Comparison of ENCODE assay signal across 6 cellular contexts in genomic region chr6:30741789-30742315, GRCh38. TPM values are rescaled to one million over a fixed set of nuclear protein-coding genes. Genes with fewer than 3 reads are reported as not detected.
DNase-seq lines count a peak whose midpoint lies in the region; ATAC-seq lines count a peak whose summit lies in the region.

No MANE protein-coding gene starts in this region.

- peak; percentile 41 for DNase-seq in HCEC 1CT
- no peak for DNase-seq in naive B cell
- DNase-seq in NCI-H146 treated with DMSO at 0.1 percent for 48 hours (lab: John Stamatoyannopoulos, UW; ENCODE audit: unreplicated experiment) = no peak

- H3K9me3 Mint-ChIP-seq in naive B cell = no peaks in the 10 kb centered on the region

- no peaks in the 10 kb centered on the region for H3K27me3 Mint-ChIP-seq in naive B cell

- H3K27ac Mint-ChIP-seq in naive B cell = peak overlapping the region in 5 of 6 donors; percentile 41 to 87 (median 72)

- no peaks in the 10 kb centered on the region for H3K36me3 Mint-ChIP-seq in naive B cell

- ATAC-seq in naive B cell (ENCODE audit: low read depth in 2 of 2) = no peak
- no peak for ATAC-seq in GM19351 (IDR thresholded peaks at IDR 0.05; ENCODE audit: unreplicated experiment)
- no peak for ATAC-seq in HG02981 (IDR thresholded peaks at IDR 0.05; ENCODE audit: unreplicated experiment)

- H3K27ac ChIP-seq in angular gyrus (ENCODE audit: low read depth, low read length) = peak overlapping the region; percentile 78

- peaks cover 44 to 50% (median 44%) of the 10 kb centered on the region in 3 donors for H3K4me1 Mint-ChIP-seq in naive B cell

- peak overlapping the region; percentile 83 to 96 (median 92) for H3K4me3 Mint-ChIP-seq in naive B cell

RNA-seq across cellular contexts. Expression of gene FLOT1, which starts 0.6 kb away (rescaled TPM):
- 10 to 100 TPM; 43.5 to 65.2 (median 52.4) TPM for polyA plus RNA-seq in naive B cell (ENCODE audit: low read depth in 6 of 6)

RNA-seq across cellular contexts. Expression of gene IER3, which starts 2.5 kb away (rescaled TPM):
- polyA plus RNA-seq in naive B cell (ENCODE audit: low read depth in 6 of 6) = under 1 TPM in 1 of 6 donors, not detected in 5; 0.31 TPM

RNA-seq across cellular contexts. Expression of gene TUBB, which starts 21.7 kb away (rescaled TPM):
- polyA plus RNA-seq in naive B cell (ENCODE audit: low read depth in 6 of 6) = 100 to 1,000 TPM in 1 of 6 donors, 10 to 100 TPM in 5; 37.9 to 104 (median 73.3) TPM

RNA-seq across cellular contexts. Expression of gene MDC1, which starts 24.8 kb away (rescaled TPM):
- 1 to 10 TPM; 2.0 to 8.3 (median 3.5) TPM for polyA plus RNA-seq in naive B cell (ENCODE audit: low read depth in 6 of 6)

RNA-seq across cellular contexts. Expression of gene NRM, which starts 51.1 kb away (rescaled TPM):
- 10 to 100 TPM; 37.3 to 72.1 (median 45.4) TPM for polyA plus RNA-seq in naive B cell (ENCODE audit: low read depth in 6 of 6)
